ENCODE assay signal across 1 cellular context in the genomic region with DNA sequence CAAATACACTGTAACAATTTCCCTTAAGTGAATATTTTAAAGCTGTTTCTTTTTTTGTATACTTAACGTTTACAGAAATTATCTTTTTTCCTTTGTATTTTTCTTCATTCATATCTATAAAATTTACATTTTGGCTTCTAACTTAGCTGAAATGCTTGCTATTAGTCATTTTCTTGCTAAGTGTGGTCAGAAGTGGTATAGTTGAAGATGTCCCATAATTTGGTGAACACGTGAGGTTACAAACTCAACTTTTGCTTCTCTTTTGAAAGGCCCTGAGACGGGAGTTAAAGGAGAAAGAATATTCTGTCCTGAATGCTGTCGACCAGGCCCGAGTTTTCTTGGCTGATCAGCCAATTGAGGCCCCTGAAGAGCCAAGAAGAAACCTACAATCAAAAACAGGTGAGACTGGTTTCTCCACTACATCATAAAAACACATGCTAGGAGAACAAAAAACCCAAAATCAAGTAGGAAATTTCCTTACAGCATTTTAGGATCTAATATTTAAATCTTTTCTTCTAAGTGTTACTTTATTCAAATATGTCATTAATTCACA.
TF ChIP-seq lines count a peak whose summit lies in the region.

No MANE protein-coding gene starts in this region.

TF ChIP-seq in HCT116, 20 proteins besides CTCF, POLR2A, EP300 and RAD21 (continued from another document):
- TF ChIP-seq YY1 (IDR thresholded peaks at IDR 0.05; ENCODE audit: extremely low read depth, insufficient replicate concordance, low read depth, low read length) (no peak), EZH2phosphoT487 (IDR thresholded peaks at IDR 0.05; ENCODE audit: borderline replicate concordance) (no peak)
